Comparison of ENCODE assay signal across 15 cellular contexts in genomic region chr20:49267327-49267726, GRCh38.
A peak's percentile ranks its signal among the peaks of the same experiment; 100 is the strongest.
DNase-seq lines count a peak whose midpoint lies in the region; ATAC-seq and TF ChIP-seq lines count a peak whose summit lies in the region.
"Had no signal": no experiment of that assay in that cellular context is flagged by ENCODE, and none has a peak within 500 bp of the region (broad histone marks: within the 10 kb centered on the region; RNA-seq: fewer than 3 reads in every experiment).

No MANE protein-coding gene starts in this region.

- H3K79me2 ChIP-seq in Loucy (ENCODE audit: insufficient read depth, low read length): peaks cover 56% of the 10 kb centered on the region

- no peaks in the 10 kb centered on the region for H3K9me3 ChIP-seq in Loucy (ENCODE audit: insufficient read depth, low read depth, low read length)
- H3K9me3 ChIP-seq: body of pancreas had no signal

- peak overlapping the region; percentile 79 for H3K4me2 ChIP-seq in Loucy (ENCODE audit: low read depth, low read length, poor library complexity, severe bottlenecking)
- H3K4me2 ChIP-seq: GM23338 had no signal

- H3K4me1 ChIP-seq in Loucy (ENCODE audit: insufficient read depth, low read length, poor library complexity, severe bottlenecking): peaks cover 11% of the 10 kb centered on the region

- H3K4me3 ChIP-seq in Loucy (ENCODE audit: low read length, poor library complexity, severe bottlenecking): peak overlapping the region; percentile 65
- H3K4me3 ChIP-seq: body of pancreas, GM23338 had no signal

- no peak overlapping the region for H2AFZ ChIP-seq in Loucy (ENCODE audit: low read length)
- H2AFZ ChIP-seq: GM23338 had no signal

- H3K9me3 Mint-ChIP-seq in central memory CD8-positive, alpha-beta T cell: no peaks in the 10 kb centered on the region
- no peaks in the 10 kb centered on the region for H3K9me3 Mint-ChIP-seq in stimulated activated effector memory CD8-positive, alpha-beta T cell treated with anti-CD3 and anti-CD28 coated beads, Interleukin-12 subunit alpha, Interleukin-12 subunit beta, amount 100 ng/mL, for 72 hours

- H3K27me3 Mint-ChIP-seq in central memory CD8-positive, alpha-beta T cell: no peaks in the 10 kb centered on the region

- peak overlapping the region; percentile 69 for H3K4me3 Mint-ChIP-seq in central memory CD8-positive, alpha-beta T cell
- H3K4me3 Mint-ChIP-seq in stimulated activated effector memory CD8-positive, alpha-beta T cell treated with anti-CD3 and anti-CD28 coated beads, Interleukin-12 subunit alpha, Interleukin-12 subunit beta, amount 100 ng/mL, for 72 hours: peak overlapping the region; percentile 80
- H3K4me3 Mint-ChIP-seq: GM23338 had no signal

- H3K27me3 ChIP-seq in Loucy (ENCODE audit: insufficient read depth, low read length, poor library complexity, severe bottlenecking): no peaks in the 10 kb centered on the region
- H3K27me3 ChIP-seq: body of pancreas had no signal

- no peaks in the 10 kb centered on the region for H3K9me2 ChIP-seq in Loucy (replicated peaks; ENCODE audit: low read depth, low read length)

- H3K4me1 Mint-ChIP-seq in central memory CD8-positive, alpha-beta T cell: peaks cover 54% of the 10 kb centered on the region
- H3K4me1 Mint-ChIP-seq in stimulated activated effector memory CD8-positive, alpha-beta T cell treated with anti-CD3 and anti-CD28 coated beads, Interleukin-12 subunit alpha, Interleukin-12 subunit beta, amount 100 ng/mL, for 72 hours: peaks cover 56% of the 10 kb centered on the region
- H3K4me1 Mint-ChIP-seq: GM23338 had no signal

- peak overlapping the region; percentile 92 for H3K27ac Mint-ChIP-seq in central memory CD8-positive, alpha-beta T cell (ENCODE audit: low read depth)
- peak overlapping the region; percentile 91 for H3K27ac Mint-ChIP-seq in stimulated activated effector memory CD8-positive, alpha-beta T cell treated with anti-CD3 and anti-CD28 coated beads, Interleukin-12 subunit alpha, Interleukin-12 subunit beta, amount 100 ng/mL, for 72 hours
- H3K27ac Mint-ChIP-seq: GM23338 had no signal

- H3K36me3 Mint-ChIP-seq in central memory CD8-positive, alpha-beta T cell (ENCODE audit: insufficient read depth): peaks cover 68% of the 10 kb centered on the region
- peaks cover 100% of the 10 kb centered on the region for H3K36me3 Mint-ChIP-seq in stimulated activated effector memory CD8-positive, alpha-beta T cell treated with anti-CD3 and anti-CD28 coated beads, Interleukin-12 subunit alpha, Interleukin-12 subunit beta, amount 100 ng/mL, for 72 hours

- peak; percentile 61 for ATAC-seq in central memory CD8-positive, alpha-beta T cell (replicated peaks; ENCODE audit: extremely low read depth, poor library complexity, severe bottlenecking)
- ATAC-seq in stimulated activated effector memory CD8-positive, alpha-beta T cell treated with anti-CD3 and anti-CD28 coated beads, Interleukin-12 subunit alpha, Interleukin-12 subunit beta, amount 100 ng/mL, for 72 hours: no peak
- ATAC-seq: body of pancreas, GM23338, Right ventricle myocardium inferior had no signal

- no peak for TF ChIP-seq CTCF in Loucy (conservative IDR thresholded peaks at IDR 0.05; ENCODE audit: low read length)

- H4K20me1 ChIP-seq in Loucy (ENCODE audit: insufficient read depth, low read length, poor library complexity, severe bottlenecking): peaks cover 18% of the 10 kb centered on the region

- H3K9ac ChIP-seq in Loucy (ENCODE audit: low read depth, low read length, poor library complexity, severe bottlenecking): peak overlapping the region; percentile 23

- peaks cover 50% of the 10 kb centered on the region; the same call in 1 of the 2 replicates for H3K36me3 ChIP-seq in Loucy (ENCODE audit: insufficient read depth, low read length)

- peak; percentile 38 for DNase-seq in activated CD8-positive, alpha-beta memory T cell treated with anti-CD3 and anti-CD28 coated beads, Interleukin-2, amount 50 U/mL, for 48 hours
- no peak for DNase-seq in activated CD8-positive, alpha-beta memory T cell treated with anti-CD3 and anti-CD28 coated beads, Interleukin-2, amount 50 U/mL, for 4 hours
- no peak for DNase-seq in central memory CD8-positive, alpha-beta T cell (ENCODE audit: low spot score in 2 of 2)
- DNase-seq in stimulated activated effector memory CD8-positive, alpha-beta T cell treated with anti-CD3 and anti-CD28 coated beads, Interleukin-12 subunit alpha, Interleukin-12 subunit beta, amount 100 ng/mL, for 72 hours (ENCODE audit: low spot score in 2 of 2): no peak
- DNase-seq in NCI-H2171 (lab: John Stamatoyannopoulos, UW) (no peak), NCI-H524 (lab: John Stamatoyannopoulos, UW) (no peak), SKM-1 treated with dmso at 0.1 percent for 144 hours (lab: John Stamatoyannopoulos, UW; ENCODE audit: unreplicated experiment) (no peak)
- DNase-seq: ACHN; body of pancreas; erythroblast; Kasumi-1; stimulated activated CD8-positive, alpha-beta memory T cell treated with anti-CD3 and anti-CD28 coated beads, Interleukin-4, amount 100 ng/mL, for 48 hours had no signal

- no peaks in the 10 kb centered on the region for H3F3A ChIP-seq in Loucy (ENCODE audit: low read depth)
